ENCODE assay signal across 8 cellular contexts in the genomic region with DNA sequence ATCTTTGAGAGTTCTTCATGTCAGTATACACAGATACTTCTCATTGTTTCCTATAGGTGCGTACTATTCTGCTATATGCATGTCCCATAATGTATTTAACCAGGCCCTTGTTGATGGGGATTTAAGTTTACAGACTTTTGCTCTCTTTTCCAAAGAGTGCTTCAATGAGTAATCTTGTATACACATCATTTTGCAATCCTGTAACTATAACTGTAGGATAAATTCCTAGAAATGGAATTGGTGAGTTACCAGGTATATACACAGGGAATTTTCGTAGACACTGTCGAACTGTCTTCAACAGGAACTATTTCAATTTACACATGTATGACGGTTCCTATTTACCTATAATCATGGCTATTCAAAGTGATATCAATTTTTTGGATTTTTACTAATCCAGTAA.
"Had no signal": no experiment of that assay in that cellular context is flagged by ENCODE, and none has a peak within 500 bp of the region (broad histone marks: within the 10 kb centered on the region; RNA-seq: fewer than 3 reads in every experiment).

No MANE protein-coding gene starts in this region.

- H3K9me3 ChIP-seq: HAP-1 had no signal

- H3K36me3 ChIP-seq: HAP-1 had no signal

- H3K4me3 ChIP-seq: GM23248, HAP-1, K562 had no signal

- ATAC-seq: HCT116, K562 had no signal

- H3K9ac ChIP-seq: GM23248 had no signal

- DNase-seq: GM23248, GOT3, H7, HFFc6, KG1 had no signal

- H2AFZ ChIP-seq: GM23248 had no signal

- H3K27ac ChIP-seq: GM23248 had no signal
